In the genomic region with DNA sequence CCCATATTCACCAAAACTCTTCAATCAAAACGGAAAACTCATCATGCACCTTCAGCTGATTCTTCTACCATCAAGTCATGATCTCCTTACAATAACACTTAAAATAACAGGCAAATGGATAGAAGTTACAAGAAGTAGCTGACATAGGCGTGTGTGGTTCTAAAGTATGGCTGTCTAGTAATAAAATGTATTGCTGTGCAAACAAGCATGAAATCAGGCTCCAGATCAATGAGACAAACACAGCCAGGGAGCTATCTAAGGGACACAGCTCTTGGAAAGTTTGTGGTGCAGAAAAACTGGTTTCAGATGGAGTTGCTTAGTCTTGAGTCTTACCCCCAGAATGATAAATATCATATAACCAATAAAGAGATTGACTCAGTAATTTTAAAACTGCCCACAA, we compare ENCODE assay signal across 26 cellular contexts.
"Had no signal": no experiment of that assay in that cellular context is flagged by ENCODE, and none has a peak within 500 bp of the region (broad histone marks: within the 10 kb centered on the region; RNA-seq: fewer than 3 reads in every experiment).

No MANE protein-coding gene starts in this region.

- H3K4me3 Mint-ChIP-seq: activated CD4-positive, alpha-beta memory T cell treated with anti-CD3 and anti-CD28 coated beads for 36 hours; activated CD4-positive, alpha-beta T cell treated with anti-CD3 and anti-CD28 coated beads for 36 hours; activated naive CD4-positive, alpha-beta T cell treated with anti-CD3 and anti-CD28 coated beads for 36 hours; activated T-cell treated with anti-CD3 and anti-CD28 coated beads, Interleukin-2, amount 50 U/mL, for 4 hours; activated T-helper 1 cell treated with anti-CD3 and anti-CD28 coated beads, Interleukin-12 subunit alpha, Interleukin-12 subunit beta, Interleukin-2, Interleukin-4 antibody, amounts not matched to agents 30 ng/mL and 10 ng/mL and 1 ng/mL, durations not matched to agents 14 hours and 24 hours and 36 hours; T-helper 1 cell treated with Interleukin-12 subunit alpha and Interleukin-12 subunit beta and Interleukin-4 antibody, amounts not matched to agents 30 μg/mL and 1 μg/mL, for 36 hours; T-helper 2 cell treated with Interferon-gamma antibody and Interleukin-4, amounts not matched to agents 5 μg/mL and 100 μg/mL, for 36 hours had no signal

- H3K4me3 ChIP-seq: adrenal gland, body of pancreas, breast epithelium had no signal

- H3K27ac Mint-ChIP-seq: activated CD4-positive, alpha-beta memory T cell treated with anti-CD3 and anti-CD28 coated beads for 36 hours; activated CD4-positive, alpha-beta T cell treated with anti-CD3 and anti-CD28 coated beads for 36 hours; activated naive CD4-positive, alpha-beta T cell treated with anti-CD3 and anti-CD28 coated beads for 36 hours; activated naive CD4-positive, alpha-beta T cell treated with anti-CD3 and anti-CD28 coated beads, Interleukin-2, amount 50 U/mL, for 72 hours; activated T-helper 1 cell treated with anti-CD3 and anti-CD28 coated beads, Interleukin-12 subunit alpha, Interleukin-12 subunit beta, Interleukin-2, Interleukin-4 antibody, amounts not matched to agents 30 ng/mL and 10 ng/mL and 1 ng/mL, durations not matched to agents 14 hours and 24 hours and 36 hours; T-helper 1 cell treated with Interleukin-12 subunit alpha and Interleukin-12 subunit beta and Interleukin-4 antibody, amounts not matched to agents 30 μg/mL and 1 μg/mL, for 36 hours; T-helper 2 cell treated with Interferon-gamma antibody and Interleukin-4, amounts not matched to agents 5 μg/mL and 100 μg/mL, for 36 hours had no signal

- H3K4me1 ChIP-seq: adrenal gland, body of pancreas, breast epithelium had no signal

- DNase-seq: activated CD4-positive, alpha-beta memory T cell treated with anti-CD3 and anti-CD28 coated beads for 36 hours; activated CD4-positive, alpha-beta T cell treated with anti-CD3 and anti-CD28 coated beads for 36 hours; activated CD4-positive, alpha-beta T cell treated with anti-CD3 and anti-CD28 coated beads, Interleukin-2, amount 50 U/mL, for 1 hour; activated CD8-positive, alpha-beta memory T cell treated with anti-CD3 and anti-CD28 coated beads, Interleukin-2, amount 50 U/mL, for 4 hours; activated gamma-delta T cell treated with Interleukin-2 at 50 U/mL for 16 hours; activated naive CD4-positive, alpha-beta T cell treated with anti-CD3 and anti-CD28 coated beads for 36 hours; activated T-cell treated with anti-CD3 and anti-CD28 coated beads for 4 hours; activated T-cell treated with anti-CD3 and anti-CD28 coated beads, Interleukin-2, amount 50 U/mL, for 4 hours; adrenal gland; body of pancreas; NCI-H1092 treated with DMSO at 0.1 percent for 48 hours; NCI-H1417 treated with DMSO at 0.1 percent for 48 hours; NCI-H187 treated with DMSO at 0.1 percent for 48 hours; NCI-H2081; NCI-H2171 treated with DMSO at 0.1 percent for 48 hours; NCI-H2227 treated with DMSO at 0.1 percent for 48 hours; NCI-H446; NCI-H524 treated with DMSO at 0.1 percent for 48 hours; SIG-M5 had no signal

- H3K9me3 ChIP-seq: adrenal gland, body of pancreas, breast epithelium had no signal

- H3K36me3 ChIP-seq: adrenal gland, breast epithelium had no signal

- H3K4me1 Mint-ChIP-seq: activated CD4-positive, alpha-beta T cell treated with anti-CD3 and anti-CD28 coated beads for 36 hours had no signal

- H3K27me3 Mint-ChIP-seq: activated CD4-positive, alpha-beta memory T cell treated with anti-CD3 and anti-CD28 coated beads for 36 hours; activated CD4-positive, alpha-beta T cell treated with anti-CD3 and anti-CD28 coated beads for 36 hours had no signal

- H3K9ac ChIP-seq: KMS-11 had no signal

- H3K27me3 ChIP-seq: adrenal gland, body of pancreas, breast epithelium had no signal

- H3K27ac ChIP-seq: adrenal gland, body of pancreas, breast epithelium, KMS-11, RWPE1 had no signal

- H3K9me3 Mint-ChIP-seq: activated CD4-positive, alpha-beta memory T cell treated with anti-CD3 and anti-CD28 coated beads for 36 hours; activated naive CD4-positive, alpha-beta T cell treated with anti-CD3 and anti-CD28 coated beads for 36 hours; activated naive CD4-positive, alpha-beta T cell treated with anti-CD3 and anti-CD28 coated beads, Interleukin-2, amount 50 U/mL, for 72 hours; activated T-helper 1 cell treated with anti-CD3 and anti-CD28 coated beads, Interleukin-12 subunit alpha, Interleukin-12 subunit beta, Interleukin-2, Interleukin-4 antibody, amounts not matched to agents 30 ng/mL and 10 ng/mL and 1 ng/mL, durations not matched to agents 14 hours and 24 hours and 36 hours; T-helper 1 cell treated with Interleukin-12 subunit alpha and Interleukin-12 subunit beta and Interleukin-4 antibody, amounts not matched to agents 30 μg/mL and 1 μg/mL, for 36 hours; T-helper 2 cell treated with Interferon-gamma antibody and Interleukin-4, amounts not matched to agents 5 μg/mL and 100 μg/mL, for 36 hours had no signal

- H3K36me3 Mint-ChIP-seq: activated CD4-positive, alpha-beta memory T cell treated with anti-CD3 and anti-CD28 coated beads for 36 hours had no signal

- H3K4me2 ChIP-seq: KMS-11 had no signal
